ENCODE assay signal across 31 cellular contexts in genomic region chr17:14746784-14747575, GRCh38.
DNase-seq lines count a peak whose midpoint lies in the region; ATAC-seq lines count a peak whose summit lies in the region.
"Had no signal": no experiment of that assay in that cellular context is flagged by ENCODE, and none has a peak within 500 bp of the region (broad histone marks: within the 10 kb centered on the region; RNA-seq: fewer than 3 reads in every experiment).

No MANE protein-coding gene starts in this region.

- H3K9ac ChIP-seq in mesenchymal stem cell (ENCODE audit: low read length), result peak overlapping the region; percentile 48

- H3K27me3 Mint-ChIP-seq in dendritic cell treated with granulocyte-macrophage colony-stimulating factor and Interleukin-4, amounts not matched to agents 40 ng/mL and 50 ng/mL, for 4 days, result no peaks in the 10 kb centered on the region
- H3K27me3 Mint-ChIP-seq: activated CD4-positive, alpha-beta T cell treated with anti-CD3 and anti-CD28 coated beads, Interleukin-2, amount 10 ng/mL, durations not matched to agents 24 days and 14 days; activated naive CD8-positive, alpha-beta T cell had no signal

- H2AK5ac ChIP-seq in mesenchymal stem cell (ENCODE audit: low read length, severe bottlenecking), result no peak overlapping the region

- 71% methylated on average over 8 of the region's 9 CpGs for WGBS in mesenchymal stem cell

- H3K9me3 Mint-ChIP-seq in dendritic cell treated with granulocyte-macrophage colony-stimulating factor and Interleukin-4, amounts not matched to agents 40 ng/mL and 50 ng/mL, for 4 days, result no peaks in the 10 kb centered on the region
- H3K9me3 Mint-ChIP-seq: activated CD4-positive, alpha-beta T cell treated with anti-CD3 and anti-CD28 coated beads, Interleukin-2, amount 10 ng/mL, durations not matched to agents 24 days and 14 days; CD8-positive, alpha-beta T cell; natural killer cell; T-cell had no signal

- peak overlapping the region in 1 of 2 experiments; percentile 23 for H3K23ac ChIP-seq in mesenchymal stem cell (ENCODE audit: low read length in 2 of 2)

- H2AFZ ChIP-seq in mesenchymal stem cell (ENCODE audit: low read depth, low read length), result no peak overlapping the region

- H3K36me3 ChIP-seq in mesenchymal stem cell (ENCODE audit: control insufficient read depth in 1 of 2, insufficient read depth in 2 of 2, low read depth in 1 of 2, low read length in 2 of 2), result no peaks in the 10 kb centered on the region
- H3K36me3 ChIP-seq: heart left ventricle, SJCRH30, thoracic aorta, vagina had no signal

- H3K4me2 ChIP-seq in mesenchymal stem cell (ENCODE audit: low read length, poor library complexity, severe bottlenecking), result no peak overlapping the region

- no peak overlapping the region for H2BK15ac ChIP-seq in mesenchymal stem cell (ENCODE audit: low read depth, poor library complexity, severe bottlenecking)

- no peak overlapping the region for H2BK12ac ChIP-seq in mesenchymal stem cell (ENCODE audit: low read length in 2 of 2)

- no peaks in the 10 kb centered on the region for H3K36me3 Mint-ChIP-seq in dendritic cell treated with granulocyte-macrophage colony-stimulating factor and Interleukin-4, amounts not matched to agents 40 ng/mL and 50 ng/mL, for 4 days (ENCODE audit: low read depth)
- H3K36me3 Mint-ChIP-seq: activated naive CD8-positive, alpha-beta T cell; CD8-positive, alpha-beta T cell; natural killer cell; T-cell had no signal

- no peak overlapping the region for H2BK120ac ChIP-seq in mesenchymal stem cell (ENCODE audit: low read depth, low read length)

- H3K4me3 Mint-ChIP-seq in dendritic cell treated with granulocyte-macrophage colony-stimulating factor and Interleukin-4, amounts not matched to agents 40 ng/mL and 50 ng/mL, for 4 days, result no peak overlapping the region
- H3K4me3 Mint-ChIP-seq: activated CD4-positive, alpha-beta T cell treated with anti-CD3 and anti-CD28 coated beads, Interleukin-2, amount 10 ng/mL, durations not matched to agents 24 days and 14 days; activated naive CD8-positive, alpha-beta T cell; CD8-positive, alpha-beta T cell; natural killer cell; T-cell; WTC11 had no signal

- H3K27me3 ChIP-seq in mesenchymal stem cell (ENCODE audit: control insufficient read depth in 1 of 2, insufficient read depth in 1 of 2, low read length in 2 of 2), result peaks cover 0 to 4% of the 10 kb centered on the region in 2 experiments
- H3K27me3 ChIP-seq: heart left ventricle, SJCRH30, vagina had no signal

- ATAC-seq in HG03139 (IDR thresholded peaks at IDR 0.05; ENCODE audit: unreplicated experiment), result no peak
- ATAC-seq: CD8-positive, alpha-beta T cell; heart left ventricle; natural killer cell; stimulated activated naive CD8-positive, alpha-beta T cell treated with anti-CD3 and anti-CD28 coated beads, Interleukin-15, Interleukin-2, amounts not matched to agents 100 U/mL and 50 U/mL, for 24 hours; T-cell; WTC11 had no signal

- no peaks in the 10 kb centered on the region for H3K79me1 ChIP-seq in mesenchymal stem cell (replicated peaks; ENCODE audit: low read length, poor library complexity, severe bottlenecking)

- no peak overlapping the region for H3K14ac ChIP-seq in mesenchymal stem cell (ENCODE audit: low read length in 2 of 2)

- intact Hi-C loops in dendritic cell treated with granulocyte-macrophage colony-stimulating factor and Interleukin-4, amounts not matched to agents 40 ng/mL and 50 ng/mL, for 4 days (cut with micrococcal nuclease), result loop anchor here (10.0 kb wide), 1 partner anchor 442 kb away; the partner anchor contains the start of gene HS3ST3B1

- no peak overlapping the region for H2BK5ac ChIP-seq in mesenchymal stem cell (ENCODE audit: low read depth, low read length, poor library complexity, severe bottlenecking)

- peaks cover 40% of the 10 kb centered on the region for H3K4me1 Mint-ChIP-seq in dendritic cell treated with granulocyte-macrophage colony-stimulating factor and Interleukin-4, amounts not matched to agents 40 ng/mL and 50 ng/mL, for 4 days (ENCODE audit: low read depth)
- H3K4me1 Mint-ChIP-seq: natural killer cell, T-cell, WTC11 had no signal

- peak overlapping the region; percentile 43 for H3K27ac Mint-ChIP-seq in dendritic cell treated with granulocyte-macrophage colony-stimulating factor and Interleukin-4, amounts not matched to agents 40 ng/mL and 50 ng/mL, for 4 days
- H3K27ac Mint-ChIP-seq: activated CD4-positive, alpha-beta T cell treated with anti-CD3 and anti-CD28 coated beads, Interleukin-2, amount 10 ng/mL, durations not matched to agents 24 days and 14 days; activated naive CD8-positive, alpha-beta T cell; CD8-positive, alpha-beta T cell; natural killer cell; T-cell; WTC11 had no signal

- DNase-seq in CD1c-positive myeloid dendritic cell (ENCODE audit: extremely low spot score) (peak; percentile 55), NOMO-1 treated with DMSO at 0.1 percent for 48 hours (lab: John Stamatoyannopoulos, UW; ENCODE audit: unreplicated experiment) (peak; percentile 57), mesenchymal stem cell (peak; percentile 33), COLO668 (lab: John Stamatoyannopoulos, UW; ENCODE audit: unreplicated experiment) (no peak), substantia nigra (lab: John Stamatoyannopoulos, UW) (no peak), amniotic stem cell (lab: John Stamatoyannopoulos, UW) (no peak)
- DNase-seq: activated CD4-positive, alpha-beta T cell treated with anti-CD3 and anti-CD28 coated beads, Interleukin-2, amount 10 ng/mL, durations not matched to agents 24 days and 14 days; activated effector memory CD4-positive, alpha-beta T cell treated with Interleukin-2 at 50 U/mL for 16 hours; AML-193; aorta; CD8-positive, alpha-beta T cell; effector memory CD4-positive, alpha-beta T cell; erythroblast; heart left ventricle; KG1; kidney; natural killer cell; NCI-H1417 treated with DMSO at 0.1 percent for 48 hours; NCI-H2081 treated with DMSO at 0.1 percent for 48 hours; NCI-H226; retina; SJCRH30; stimulated activated CD4-positive, alpha-beta T cell treated with anti-CD3 and anti-CD28 coated beads, Interleukin-2, amount 100 ng/mL, for 24 hours; stimulated activated naive CD8-positive, alpha-beta T cell treated with anti-CD3 and anti-CD28 coated beads, Interleukin-15, Interleukin-2, amounts not matched to agents 100 U/mL and 50 U/mL, for 24 hours; T-cell had no signal

- H3K4me3 ChIP-seq in mesenchymal stem cell (ENCODE audit: insufficient read depth in 1 of 2, low read depth in 1 of 2, low read length in 2 of 2), result peak overlapping the region in 1 of 2 experiments; percentile 12
- H3K4me3 ChIP-seq: heart left ventricle, SJCRH30, thoracic aorta, vagina had no signal

- H4K8ac ChIP-seq in mesenchymal stem cell (ENCODE audit: low read length), result no peak overlapping the region

- no peaks in the 10 kb centered on the region for H3K9me3 ChIP-seq in mesenchymal stem cell (ENCODE audit: control insufficient read depth, low read length)
- H3K9me3 ChIP-seq: heart left ventricle, SJCRH30, thoracic aorta, vagina had no signal

- no peak overlapping the region for H3K27ac ChIP-seq in mesenchymal stem cell (ENCODE audit: low read length, poor library complexity, severe bottlenecking)
- no peak overlapping the region for H3K27ac ChIP-seq in substantia nigra (ENCODE audit: low read depth, low read length, poor library complexity, severe bottlenecking)
- H3K27ac ChIP-seq: heart left ventricle, SJCRH30, thoracic aorta, vagina had no signal

- H3K4me1 ChIP-seq in mesenchymal stem cell (ENCODE audit: control insufficient read depth, insufficient read depth, low read depth, low read length), result no peaks in the 10 kb centered on the region
- H3K4me1 ChIP-seq: vagina had no signal

- H3K4ac ChIP-seq in mesenchymal stem cell (ENCODE audit: low read depth in 1 of 2, low read length in 2 of 2), result no peak overlapping the region

- H3K18ac ChIP-seq in mesenchymal stem cell (ENCODE audit: low read depth in 1 of 2, low read length in 2 of 2), result no peak overlapping the region

- no peak overlapping the region for H4K91ac ChIP-seq in mesenchymal stem cell (ENCODE audit: low read length)

Comparison
In these comparisons a context has a peak if more than half of its experiments do, and no peak if none do; other contexts are left out.
1. DNase-seq: peak in CD1c-positive myeloid dendritic cell (single experiment), NOMO-1 treated with DMSO at 0.1 percent for 48 hours (single experiment) and mesenchymal stem cell (single experiment); none in COLO668 (single experiment), substantia nigra (0 of 49) and amniotic stem cell (single experiment).